ENCODE assay signal across 18 cellular contexts in the genomic region with DNA sequence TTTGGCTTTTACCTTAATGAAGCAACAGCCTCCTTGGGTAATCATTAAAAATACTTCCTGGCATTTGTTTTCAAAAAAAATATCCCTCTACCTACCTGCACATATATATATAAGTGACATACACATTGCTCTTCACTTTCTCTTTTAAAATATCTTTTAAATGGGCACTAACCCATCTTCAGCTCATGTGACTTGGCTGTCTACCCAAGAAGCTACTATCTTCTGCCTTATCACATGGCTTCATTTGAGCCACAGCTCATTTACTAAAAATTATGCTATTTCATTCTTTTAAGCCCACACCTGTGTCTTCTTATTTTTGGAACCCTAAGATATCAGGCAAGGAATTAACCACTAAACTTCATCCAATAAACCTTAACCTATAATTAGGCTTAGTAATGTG. TPM values are rescaled to one million over a fixed set of nuclear protein-coding genes. Genes with fewer than 3 reads are reported as not detected.
"Had no signal": no experiment of that assay in that cellular context is flagged by ENCODE, and none has a peak within 500 bp of the region (broad histone marks: within the 10 kb centered on the region; RNA-seq: fewer than 3 reads in every experiment).

No MANE protein-coding gene starts in this region.

- H3K9me3 ChIP-seq: MG63 had no signal

- H3K36me3 ChIP-seq: MG63 had no signal

- ATAC-seq: Panc1, PC-3, SK-N-SH treated with all-trans-retinoic acid at 6 μM for 48 hours had no signal

- H3K27me3 ChIP-seq: MG63 had no signal

- H3K4me3 ChIP-seq: MG63 had no signal

- DNase-seq: Karpas-422, KG1, MG63, NCI-H1092, NCI-H1105 treated with DMSO at 0.1 percent for 48 hours, NCI-H1417 treated with DMSO at 0.1 percent for 48 hours, NCI-H146, NCI-H1694 treated with DMSO at 0.1 percent for 48 hours, NCI-H1930, NCI-H2081, NCI-H2107, NCI-H2227 treated with DMSO at 0.1 percent for 48 hours, NCI-H510A, NCI-H524 treated with DMSO at 0.1 percent for 48 hours, PC-3, SHP77 had no signal

RNA-seq across cellular contexts. Expression of a gene that starts 37.0 kb away (rescaled TPM):
- total RNA-seq: PC-3 had no signal
